ENCODE assay signal across 21 cellular contexts in genomic region chr1:110305875-110306420, GRCh38. TPM values are rescaled to one million over a fixed set of nuclear protein-coding genes. Genes with fewer than 3 reads are reported as not detected.
DNase-seq lines count a peak whose midpoint lies in the region; ATAC-seq, FAIRE-seq and TF ChIP-seq lines count a peak whose summit lies in the region.
"Had no signal": no experiment of that assay in that cellular context is flagged by ENCODE, and none has a peak within 500 bp of the region (broad histone marks: within the 10 kb centered on the region; RNA-seq: fewer than 3 reads in every experiment).

No MANE protein-coding gene starts in this region.

- POLR2A ChIA-PET in HepG2 (lab: Yijun Ruan, JAX), result no interaction called here

- H3K4me1 Mint-ChIP-seq in CD14-positive monocyte, result peaks cover 19% of the 10 kb centered on the region
- H3K4me1 Mint-ChIP-seq: B cell had no signal

- H3K27ac Mint-ChIP-seq in CD14-positive monocyte, result peak overlapping the region in 2 of 7 donors; percentile 32 to 38
- H3K27ac Mint-ChIP-seq: B cell; CD8-positive, alpha-beta T cell had no signal

- TF ChIP-seq EP300 in HepG2 (IDR thresholded peaks at IDR 0.05; ENCODE audit: low read depth in 2 of 2, low read length in 2 of 2) (no peak), HepG2 (CRISPR knock-in tag; IDR thresholded peaks at IDR 0.05; ENCODE audit: borderline replicate concordance) (no peak)

- H3K4me2 ChIP-seq in HepG2 (ENCODE audit: low read depth, low read length), result no peak overlapping the region

- H3K79me2 ChIP-seq in HepG2 (ENCODE audit: insufficient read depth, low read length), result no peaks in the 10 kb centered on the region

- WGBS in right lobe of liver (ENCODE audit: insufficient coverage, low coverage, low lambda C conversion rate, missing lambda C conversion rate), result 44% methylated on average over 3 of the region's 3 CpGs
- 17% methylated on average over 3 of the region's 3 CpGs for WGBS in HepG2 (ENCODE audit: low lambda C conversion rate)
- 42 to 84% (median 74%) methylated on average over 3 of the region's 3 CpGs for whole genome bisulfite sequencing in adrenal gland, 4 donors

- no peak for TF ChIP-seq RAD21 in HepG2 (CRISPR knock-in tag; IDR thresholded peaks at IDR 0.05)

- in situ Hi-C loops in HepG2 (cut with HindIII; ENCODE audit: extremely low pct_ligation_motif_present, low pct_unique_long_range_greater_than_20kb), result no loop called here

- peaks cover 3 to 6% (median 6%) of the 10 kb centered on the region in 3 donors for H3K27me3 Mint-ChIP-seq in CD14-positive monocyte (ENCODE audit: low read depth in 3 of 3)
- H3K27me3 Mint-ChIP-seq: B cell had no signal

- H3K27me3 ChIP-seq in right lobe of liver (no peaks in the 10 kb centered on the region), HepG2 (ENCODE audit: control insufficient read depth in 1 of 2, insufficient read depth in 2 of 2, low read length in 2 of 2) (peaks cover 0 to 5% of the 10 kb centered on the region in 2 experiments; a peak in 3 of 5 replicates), adrenal gland (no peaks in the 10 kb centered on the region), upper lobe of right lung (no peaks in the 10 kb centered on the region), uterus (no peaks in the 10 kb centered on the region)

- no peaks in the 10 kb centered on the region for H3K9me3 ChIP-seq in right lobe of liver
- H3K9me3 ChIP-seq in HepG2 (ENCODE audit: low read length), result no peaks in the 10 kb centered on the region
- no peaks in the 10 kb centered on the region for H3K9me3 ChIP-seq in adrenal gland (replicated peaks in 1 of 3)
- H3K9me3 ChIP-seq in upper lobe of right lung, result no peaks in the 10 kb centered on the region
- H3K9me3 ChIP-seq in uterus, result no peaks in the 10 kb centered on the region
- H3K9me3 ChIP-seq: HAP-1 had no signal

- DNase-seq in right lobe of liver, result peak in 2 of 3 donors; percentile 60 to 67
- no peak for DNase-seq in HepG2 (ENCODE audit: low spot score)
- DNase-seq in NOMO-1 treated with dmso at 0.1 percent for 144 hours (lab: John Stamatoyannopoulos, UW; ENCODE audit: unreplicated experiment), result peak; percentile 20
- peak; percentile 48 to 75 (median 66) for DNase-seq in adrenal gland
- DNase-seq in upper lobe of right lung, result no peak
- DNase-seq in CD14-positive monocyte (ENCODE audit: low spot score), result no peak
- DNase-seq in H54 (ENCODE audit: insufficient read length, low spot score), result no peak
- DNase-seq in uterus, result no peak
- DNase-seq: ACHN; C1 segment of cervical spinal cord; CD8-positive, alpha-beta T cell; COR-L47; DMS153; DMS79 treated with DMSO at 0.1 percent for 48 hours; EL; GOT3 had no signal

- H3K9ac ChIP-seq in HepG2 (ENCODE audit: insufficient read depth, low read depth, low read length), result no peak overlapping the region

- no peaks in the 10 kb centered on the region for H4K20me1 ChIP-seq in HepG2 (ENCODE audit: insufficient read depth, low read length)

- no peak overlapping the region for H2AFZ ChIP-seq in HepG2 (ENCODE audit: low read length)

- no peak for TF ChIP-seq CTCF in right lobe of liver (IDR thresholded peaks at IDR 0.05)
- no peak for TF ChIP-seq CTCF in HepG2 (CRISPR knock-in tag; IDR thresholded peaks at IDR 0.05)
- TF ChIP-seq CTCF in adrenal gland (IDR thresholded peaks at IDR 0.05), result no peak
- no peak for TF ChIP-seq CTCF in upper lobe of right lung (IDR thresholded peaks at IDR 0.05)
- TF ChIP-seq CTCF in CD14-positive monocyte (IDR thresholded peaks at IDR 0.05), result no peak
- no peak for TF ChIP-seq CTCF in uterus (IDR thresholded peaks at IDR 0.05)

- H3K36me3 Mint-ChIP-seq in CD14-positive monocyte, result no peaks in the 10 kb centered on the region
- H3K36me3 Mint-ChIP-seq: CD8-positive, alpha-beta T cell had no signal

- H3K27ac ChIP-seq in right lobe of liver (no peak overlapping the region), HepG2 (ENCODE audit: extremely low read length, insufficient read depth, low read length) (no peak overlapping the region), adrenal gland (no peak overlapping the region), upper lobe of right lung (no peak overlapping the region), uterus (no peak overlapping the region)

- H3K36me3 ChIP-seq in right lobe of liver (no peaks in the 10 kb centered on the region), HepG2 (replicated peaks in 1 of 2; ENCODE audit: control insufficient read depth in 1 of 2, insufficient read depth in 2 of 2, low read length in 2 of 2) (no peaks in the 10 kb centered on the region), adrenal gland (replicated peaks in 1 of 2) (no peaks in the 10 kb centered on the region), upper lobe of right lung (no peaks in the 10 kb centered on the region), uterus (no peaks in the 10 kb centered on the region)
- H3K36me3 ChIP-seq: HAP-1 had no signal

- H3K9me3 Mint-ChIP-seq in CD14-positive monocyte, result no peaks in the 10 kb centered on the region
- H3K9me3 Mint-ChIP-seq: CD8-positive, alpha-beta T cell had no signal

- H3K4me1 ChIP-seq in right lobe of liver (no peaks in the 10 kb centered on the region), HepG2 (ENCODE audit: insufficient read depth, low read length) (no peaks in the 10 kb centered on the region), adrenal gland (replicated peaks in 1 of 2) (peaks cover 0 to 29% of the 10 kb centered on the region in 2 donors), upper lobe of right lung (no peaks in the 10 kb centered on the region), uterus (no peaks in the 10 kb centered on the region)
- H3K4me1 ChIP-seq: HAP-1 had no signal

- no peak overlapping the region for H3K4me3 Mint-ChIP-seq in CD14-positive monocyte
- H3K4me3 Mint-ChIP-seq: B cell; CD8-positive, alpha-beta T cell had no signal

- no peak for TF ChIP-seq POLR2A in right lobe of liver (IDR thresholded peaks at IDR 0.05)
- TF ChIP-seq POLR2A in HepG2 (IDR thresholded peaks at IDR 0.05; ENCODE audit: insufficient read depth in 1 of 2, low read depth in 2 of 2, low read length in 2 of 2), result no peak
- no peak for TF ChIP-seq POLR2A in adrenal gland (IDR thresholded peaks at IDR 0.05)
- TF ChIP-seq POLR2A in H54 (IDR thresholded peaks at IDR 0.05; ENCODE audit: low read depth, low read length), result no peak
- TF ChIP-seq POLR2A in uterus (IDR thresholded peaks at IDR 0.05), result no peak

- H3K4me3 ChIP-seq in right lobe of liver (no peak overlapping the region), HepG2 (replicated peaks in 1 of 3; ENCODE audit: insufficient read depth in 1 of 3, low read depth in 2 of 3, low read length in 3 of 3) (no peak overlapping the region), adrenal gland (no peak overlapping the region), upper lobe of right lung (no peak overlapping the region), uterus (no peak overlapping the region)
- H3K4me3 ChIP-seq: HAP-1 had no signal

- FAIRE-seq in HepG2 (lab: Jason Lieb, UNC) (no peak), H54 (lab: Jason Lieb, UNC) (no peak)
- FAIRE-seq: D721Med, G401.6, GM12891 had no signal

- CTCF ChIA-PET in HepG2 (lab: Yijun Ruan, JAX; ENCODE audit: low intra/inter-chr PET ratio, low total read pairs), result no interaction called here

- ATAC-seq in right lobe of liver (peak; percentile 55 to 94 (median 74)), HepG2 (no peak), upper lobe of right lung (peak; percentile 57)
- ATAC-seq: CD8-positive, alpha-beta T cell had no signal

- intact Hi-C loops in right lobe of liver (cut with DNase I), result no loop called here
- intact Hi-C loops in HepG2 (cut with micrococcal nuclease; ENCODE audit: unreplicated experiment), result no loop called here
- intact Hi-C loops in adrenal gland (cut with DNase I), result no loop called here
- intact Hi-C loops in upper lobe of right lung (cut with DNase I), result no loop called here
- intact Hi-C loops in CD14-positive monocyte (cut with micrococcal nuclease), result no loop called here
- intact Hi-C loops in uterus (cut with DNase I; ENCODE audit: low total_unique reads), result no loop called here

- BruUV-seq in HepG2 (replicated peaks; lab: Mats Ljungman, UMichigan), result no TSS peak

TF ChIP-seq in HepG2, 621 proteins besides CTCF, POLR2A, EP300 and RAD21:
- TF ChIP-seq JARID2 (CRISPR knock-in tag; IDR thresholded peaks at IDR 0.05; ENCODE audit: insufficient replicate concordance), result no peak

RNA-seq across cellular contexts. Expression of gene RBM15, which starts 33.2 kb away (rescaled TPM):
- total RNA-seq in right lobe of liver, result 10 to 100 TPM in 5 of 6 experiments, 1 to 10 TPM in 1; 8.9 to 15.1 (median 12.2) TPM
- total RNA-seq in HepG2 (2016; rRNA removed; fragmentation: Illumina TruSeq; extraction: Trizol), result 35.2 and 36.4 TPM in 2 replicates
- total RNA-seq in HepG2 (2016; cell fraction: cytosol; rRNA removed; fragmentation: Illumina TruSeq; extraction: Trizol; ENCODE audit: low read depth), result 2.1 and 2.5 TPM in 2 replicates
- 31.0 and 35.2 TPM in 2 replicates for total RNA-seq in HepG2 (2016; cell fraction: insoluble cytoplasmic fraction; rRNA removed; fragmentation: Illumina TruSeq; extraction: Trizol)
- 7.5 and 9.4 TPM in 2 replicates for total RNA-seq in HepG2 (2016; cell fraction: membrane; rRNA removed; fragmentation: Illumina TruSeq; extraction: Trizol)
- 64.6 and 75.1 TPM in 2 replicates for total RNA-seq in HepG2 (2016; cell fraction: nucleus; rRNA removed; fragmentation: Illumina TruSeq; extraction: Trizol)
- polyA plus RNA-seq in HepG2 (2011; rRNA removed), result 12.1 and 13.5 TPM in 2 replicates
- polyA plus RNA-seq in HepG2 (2011; cell fraction: cytosol; rRNA removed), result 8.3 and 10.1 TPM in 2 replicates
- polyA plus RNA-seq in HepG2 (2011; cell fraction: nucleus; rRNA removed), result 23.5 and 29.1 TPM in 2 replicates
- polyA plus RNA-seq in HepG2 (2012), result 4.6 and 5.4 TPM in 2 replicates
- 0.16 and 0.34 TPM in 2 replicates for polyA plus RNA-seq in HepG2 (2016; cell fraction: cytosol; fragmentation: Illumina TruSeq; extraction: Trizol; ENCODE audit: low read depth)
- polyA plus RNA-seq in HepG2 (2016; cell fraction: insoluble cytoplasmic fraction; fragmentation: Illumina TruSeq; extraction: Trizol; ENCODE audit: low read depth), result 9.6 TPM in 2 replicates
- polyA plus RNA-seq in HepG2 (2016; cell fraction: membrane; fragmentation: Illumina TruSeq; extraction: Trizol; ENCODE audit: low read depth), result 1.00 and 1.3 TPM in 2 replicates
- polyA plus RNA-seq in HepG2 (2016; cell fraction: nucleus; fragmentation: Illumina TruSeq; extraction: Trizol; ENCODE audit: insufficient read depth, low read depth), result 12.8 and 15.7 TPM in 2 replicates
- 97.0 and 222 TPM in 2 replicates for polyA minus RNA-seq in HepG2 (2011; rRNA and poly(A)+ RNA removed; ENCODE audit: low replicate concordance)
- 20.9 and 22.2 TPM in 2 replicates for polyA minus RNA-seq in HepG2 (2011; cell fraction: cytosol; rRNA and poly(A)+ RNA removed)
- polyA minus RNA-seq in HepG2 (2011; cell fraction: nucleus; rRNA and poly(A)+ RNA removed), result 154 and 171 TPM in 2 replicates
- total RNA-seq in adrenal gland, result 10 to 100 TPM; 18.2 to 35.1 (median 22.9) TPM
- 1 to 10 TPM; 2.3 to 9.9 (median 4.4) TPM for polyA plus RNA-seq in adrenal gland
- 22.1 TPM for total RNA-seq in upper lobe of right lung
- polyA plus RNA-seq in CD14-positive monocyte, result 1 to 10 TPM; 6.7 to 7.5 TPM
- 10 to 100 TPM in 3 of 4 donors, 1 to 10 TPM in 1; 9.2 to 71.1 (median 20.8) TPM for total RNA-seq in uterus

Comparison
In these comparisons a context has a peak if more than half of its experiments do, and no peak if none do; other contexts are left out.
1. DNase-seq: peak in right lobe of liver (2 of 3), NOMO-1 treated with dmso at 0.1 percent for 144 hours (single experiment) and adrenal gland (7 of 7); none in HepG2 (single experiment), upper lobe of right lung (single experiment), CD14-positive monocyte (single experiment), H54 (single experiment) and uterus (0 of 2).